Comparison of ENCODE assay signal across 2 cellular contexts in genomic region chr15:95425859-95426258, GRCh38.
TF ChIP-seq lines count a peak whose summit lies in the region.

No MANE protein-coding gene starts in this region.

TF ChIP-seq in HepG2, 621 proteins besides CTCF, POLR2A, EP300 and RAD21:
- TF ChIP-seq FOXP1 (IDR thresholded peaks at IDR 0.05) (no peak), FOXP1 (CRISPR knock-in tag; IDR thresholded peaks at IDR 0.05) (no peak), ARID5B (CRISPR knock-in tag; IDR thresholded peaks at IDR 0.05) (no peak), DNMT1 (CRISPR knock-in tag; IDR thresholded peaks at IDR 0.05) (no peak), ARNTL (CRISPR knock-in tag; IDR thresholded peaks at IDR 0.05) (no peak), HNF4G (IDR thresholded peaks at IDR 0.05; ENCODE audit: borderline replicate concordance, low read depth, low read length) (no peak), HNF4G (CRISPR knock-in tag; IDR thresholded peaks at IDR 0.05; ENCODE audit: borderline replicate concordance, low read depth) (no peak), ATF7 (IDR thresholded peaks at IDR 0.05) (peak; percentile 51), ATF7 (CRISPR knock-in tag; IDR thresholded peaks at IDR 0.05) (no peak), EHMT2 (IDR thresholded peaks at IDR 0.05; ENCODE audit: borderline replicate concordance, low read depth, low read length) (no peak), ZNF34 (CRISPR knock-in tag; IDR thresholded peaks at IDR 0.05; ENCODE audit: borderline replicate concordance) (no peak), NCOA2 (CRISPR knock-in tag; IDR thresholded peaks at IDR 0.05) (no peak), CEBPB (IDR thresholded peaks at IDR 0.05; ENCODE audit: borderline replicate concordance, low read depth, low read length) (peak; percentile 44; the same call in 1 of the 2 replicates), ATF4 (CRISPR knock-in tag; IDR thresholded peaks at IDR 0.05) (no peak), ZNF24 (IDR thresholded peaks at IDR 0.05) (no peak), SAFB2 (CRISPR knock-in tag; IDR thresholded peaks at IDR 0.05; ENCODE audit: borderline replicate concordance, low read depth) (no peak), IRF1 (CRISPR knock-in tag; IDR thresholded peaks at IDR 0.05; ENCODE audit: low read depth) (no peak), ZNF274 (CRISPR knock-in tag; IDR thresholded peaks at IDR 0.05) (no peak), PHF5A (CRISPR knock-in tag; IDR thresholded peaks at IDR 0.05; ENCODE audit: low read depth, unreplicated experiment) (no peak)
- TF ChIP-seq, protein P1, sequence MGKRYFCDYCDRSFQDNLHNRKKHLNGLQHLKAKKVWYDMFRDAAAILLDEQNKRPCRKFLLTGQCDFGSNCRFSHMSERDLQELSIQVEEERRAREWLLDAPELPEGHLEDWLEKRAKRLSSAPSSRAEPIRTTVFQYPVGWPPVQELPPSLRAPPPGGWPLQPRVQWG (CRISPR knock-in tag; IDR thresholded peaks at IDR 0.05; ENCODE audit: borderline replicate concordance, low read depth), result no peak

TF ChIP-seq in H1, 55 proteins besides CTCF, POLR2A, EP300 and RAD21:
- TF ChIP-seq TAF1 (IDR thresholded peaks at IDR 0.05; ENCODE audit: low read depth, low read length) (no peak), CEBPB (IDR thresholded peaks at IDR 0.05; ENCODE audit: low read depth, low read length) (peak; percentile 36; the same call in 1 of the 2 replicates)
